In the genomic region with DNA sequence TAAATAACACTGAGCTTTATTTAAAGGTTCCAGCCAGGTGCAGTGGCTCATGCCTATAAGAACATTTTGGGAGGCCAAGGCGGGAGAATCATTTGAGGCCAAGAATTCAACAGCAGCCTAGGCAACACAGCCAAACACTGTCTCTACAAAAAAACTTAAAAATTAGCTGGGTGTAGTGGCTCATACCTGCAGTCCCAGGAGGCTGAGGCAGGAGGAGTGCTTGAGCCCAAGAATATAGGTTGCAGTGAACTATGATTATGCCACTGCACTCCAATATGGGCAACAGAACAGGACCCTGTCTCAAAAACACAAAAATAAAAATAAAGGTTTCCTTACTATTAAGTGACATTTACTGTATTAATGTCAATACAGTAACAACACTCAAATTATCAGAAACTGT, we compare ENCODE assay signal across 1 cellular context.
TF ChIP-seq lines count a peak whose summit lies in the region.

No MANE protein-coding gene starts in this region.

TF ChIP-seq in H1, 55 proteins besides CTCF, POLR2A, EP300 and RAD21:
- TF ChIP-seq CTBP2 (IDR thresholded peaks at IDR 0.05; ENCODE audit: borderline replicate concordance, insufficient read depth, insufficient read length, low read length) (no peak), SIN3A (conservative IDR thresholded peaks at IDR 0.05 in 1 of 2, IDR thresholded peaks at IDR 0.05 in 1 of 2; ENCODE audit: low read depth in 1 of 2, low read length in 2 of 2) (no peak), CEBPB (IDR thresholded peaks at IDR 0.05; ENCODE audit: low read depth, low read length) (no peak), HDAC2 (IDR thresholded peaks at IDR 0.05; ENCODE audit: borderline replicate concordance in 1 of 2, low read depth in 2 of 2, low read length in 2 of 2) (no peak), BACH1 (IDR thresholded peaks at IDR 0.05; ENCODE audit: low read length) (no peak), CHD2 (IDR thresholded peaks at IDR 0.05; ENCODE audit: low read length) (no peak), SUZ12 (IDR thresholded peaks at IDR 0.05; ENCODE audit: low read length) (no peak)
- TF ChIP-seq, protein P1, sequence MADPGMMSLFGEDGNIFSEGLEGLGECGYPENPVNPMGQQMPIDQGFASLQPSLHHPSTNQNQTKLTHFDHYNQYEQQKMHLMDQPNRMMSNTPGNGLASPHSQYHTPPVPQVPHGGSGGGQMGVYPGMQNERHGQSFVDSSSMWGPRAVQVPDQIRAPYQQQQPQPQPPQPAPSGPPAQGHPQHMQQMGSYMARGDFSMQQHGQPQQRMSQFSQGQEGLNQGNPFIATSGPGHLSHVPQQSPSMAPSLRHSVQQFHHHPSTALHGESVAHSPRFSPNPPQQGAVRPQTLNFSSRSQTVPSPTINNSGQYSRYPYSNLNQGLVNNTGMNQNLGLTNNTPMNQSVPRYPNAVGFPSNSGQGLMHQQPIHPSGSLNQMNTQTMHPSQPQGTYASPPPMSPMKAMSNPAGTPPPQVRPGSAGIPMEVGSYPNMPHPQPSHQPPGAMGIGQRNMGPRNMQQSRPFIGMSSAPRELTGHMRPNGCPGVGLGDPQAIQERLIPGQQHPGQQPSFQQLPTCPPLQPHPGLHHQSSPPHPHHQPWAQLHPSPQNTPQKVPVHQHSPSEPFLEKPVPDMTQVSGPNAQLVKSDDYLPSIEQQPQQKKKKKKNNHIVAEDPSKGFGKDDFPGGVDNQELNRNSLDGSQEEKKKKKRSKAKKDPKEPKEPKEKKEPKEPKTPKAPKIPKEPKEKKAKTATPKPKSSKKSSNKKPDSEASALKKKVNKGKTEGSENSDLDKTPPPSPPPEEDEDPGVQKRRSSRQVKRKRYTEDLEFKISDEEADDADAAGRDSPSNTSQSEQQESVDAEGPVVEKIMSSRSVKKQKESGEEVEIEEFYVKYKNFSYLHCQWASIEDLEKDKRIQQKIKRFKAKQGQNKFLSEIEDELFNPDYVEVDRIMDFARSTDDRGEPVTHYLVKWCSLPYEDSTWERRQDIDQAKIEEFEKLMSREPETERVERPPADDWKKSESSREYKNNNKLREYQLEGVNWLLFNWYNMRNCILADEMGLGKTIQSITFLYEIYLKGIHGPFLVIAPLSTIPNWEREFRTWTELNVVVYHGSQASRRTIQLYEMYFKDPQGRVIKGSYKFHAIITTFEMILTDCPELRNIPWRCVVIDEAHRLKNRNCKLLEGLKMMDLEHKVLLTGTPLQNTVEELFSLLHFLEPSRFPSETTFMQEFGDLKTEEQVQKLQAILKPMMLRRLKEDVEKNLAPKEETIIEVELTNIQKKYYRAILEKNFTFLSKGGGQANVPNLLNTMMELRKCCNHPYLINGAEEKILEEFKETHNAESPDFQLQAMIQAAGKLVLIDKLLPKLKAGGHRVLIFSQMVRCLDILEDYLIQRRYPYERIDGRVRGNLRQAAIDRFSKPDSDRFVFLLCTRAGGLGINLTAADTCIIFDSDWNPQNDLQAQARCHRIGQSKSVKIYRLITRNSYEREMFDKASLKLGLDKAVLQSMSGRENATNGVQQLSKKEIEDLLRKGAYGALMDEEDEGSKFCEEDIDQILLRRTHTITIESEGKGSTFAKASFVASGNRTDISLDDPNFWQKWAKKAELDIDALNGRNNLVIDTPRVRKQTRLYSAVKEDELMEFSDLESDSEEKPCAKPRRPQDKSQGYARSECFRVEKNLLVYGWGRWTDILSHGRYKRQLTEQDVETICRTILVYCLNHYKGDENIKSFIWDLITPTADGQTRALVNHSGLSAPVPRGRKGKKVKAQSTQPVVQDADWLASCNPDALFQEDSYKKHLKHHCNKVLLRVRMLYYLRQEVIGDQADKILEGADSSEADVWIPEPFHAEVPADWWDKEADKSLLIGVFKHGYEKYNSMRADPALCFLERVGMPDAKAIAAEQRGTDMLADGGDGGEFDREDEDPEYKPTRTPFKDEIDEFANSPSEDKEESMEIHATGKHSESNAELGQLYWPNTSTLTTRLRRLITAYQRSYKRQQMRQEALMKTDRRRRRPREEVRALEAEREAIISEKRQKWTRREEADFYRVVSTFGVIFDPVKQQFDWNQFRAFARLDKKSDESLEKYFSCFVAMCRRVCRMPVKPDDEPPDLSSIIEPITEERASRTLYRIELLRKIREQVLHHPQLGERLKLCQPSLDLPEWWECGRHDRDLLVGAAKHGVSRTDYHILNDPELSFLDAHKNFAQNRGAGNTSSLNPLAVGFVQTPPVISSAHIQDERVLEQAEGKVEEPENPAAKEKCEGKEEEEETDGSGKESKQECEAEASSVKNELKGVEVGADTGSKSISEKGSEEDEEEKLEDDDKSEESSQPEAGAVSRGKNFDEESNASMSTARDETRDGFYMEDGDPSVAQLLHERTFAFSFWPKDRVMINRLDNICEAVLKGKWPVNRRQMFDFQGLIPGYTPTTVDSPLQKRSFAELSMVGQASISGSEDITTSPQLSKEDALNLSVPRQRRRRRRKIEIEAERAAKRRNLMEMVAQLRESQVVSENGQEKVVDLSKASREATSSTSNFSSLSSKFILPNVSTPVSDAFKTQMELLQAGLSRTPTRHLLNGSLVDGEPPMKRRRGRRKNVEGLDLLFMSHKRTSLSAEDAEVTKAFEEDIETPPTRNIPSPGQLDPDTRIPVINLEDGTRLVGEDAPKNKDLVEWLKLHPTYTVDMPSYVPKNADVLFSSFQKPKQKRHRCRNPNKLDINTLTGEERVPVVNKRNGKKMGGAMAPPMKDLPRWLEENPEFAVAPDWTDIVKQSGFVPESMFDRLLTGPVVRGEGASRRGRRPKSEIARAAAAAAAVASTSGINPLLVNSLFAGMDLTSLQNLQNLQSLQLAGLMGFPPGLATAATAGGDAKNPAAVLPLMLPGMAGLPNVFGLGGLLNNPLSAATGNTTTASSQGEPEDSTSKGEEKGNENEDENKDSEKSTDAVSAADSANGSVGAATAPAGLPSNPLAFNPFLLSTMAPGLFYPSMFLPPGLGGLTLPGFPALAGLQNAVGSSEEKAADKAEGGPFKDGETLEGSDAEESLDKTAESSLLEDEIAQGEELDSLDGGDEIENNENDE (IDR thresholded peaks at IDR 0.05; ENCODE audit: insufficient replicate concordance, low read length): no peak
